Comparison of ENCODE assay signal across 21 cellular contexts in genomic region chr1:20472121-20472520, GRCh38. TPM values are rescaled to one million over a fixed set of nuclear protein-coding genes. Genes with fewer than 3 reads are reported as not detected.
DNase-seq lines count a peak whose midpoint lies in the region; ATAC-seq, FAIRE-seq and TF ChIP-seq lines count a peak whose summit lies in the region.
"Had no signal": no experiment of that assay in that cellular context is flagged by ENCODE, and none has a peak within 500 bp of the region (broad histone marks: within the 10 kb centered on the region; RNA-seq: fewer than 3 reads in every experiment).

No MANE protein-coding gene starts in this region.

- ATAC-seq in IMR-90 (ENCODE audit: low read depth): no peak
- no peak for ATAC-seq in T-helper 17 cell
- no peak for ATAC-seq in Right ventricle myocardium superior (ENCODE audit: poor library complexity)
- no peak for ATAC-seq in CD4-positive, alpha-beta T cell (ENCODE audit: poor library complexity)
- ATAC-seq: A549; CD8-positive, alpha-beta T cell had no signal

- H3K4ac ChIP-seq in IMR-90 (ENCODE audit: low read depth, low read length): 0 out of 2 replicates have a peak overlapping the region, but pooled peaks have one; percentile 6

- no peaks in the 10 kb centered on the region for H3K9me3 Mint-ChIP-seq in neural progenitor cell
- H3K9me3 Mint-ChIP-seq in CD4-positive, alpha-beta T cell: no peaks in the 10 kb centered on the region
- H3K9me3 Mint-ChIP-seq: CD8-positive, alpha-beta T cell had no signal

- H4K8ac ChIP-seq in IMR-90 (ENCODE audit: low read depth in 2 of 2, low read length in 2 of 2): no peak overlapping the region

- H3K56ac ChIP-seq in IMR-90 (ENCODE audit: extremely low read depth, insufficient read depth, low read length): no peak overlapping the region

- H3K27me3 Mint-ChIP-seq in T-helper 17 cell: peaks cover 82% of the 10 kb centered on the region
- H3K27me3 Mint-ChIP-seq in neural progenitor cell (ENCODE audit: insufficient read depth, low read depth): peaks cover 21% of the 10 kb centered on the region
- peaks cover 88% of the 10 kb centered on the region for H3K27me3 Mint-ChIP-seq in CD4-positive, alpha-beta T cell

- in situ Hi-C loops in IMR-90 (cut with MboI; ENCODE audit: low sequenced_read_pairs): no loop called here

- no peak overlapping the region for H2AFZ ChIP-seq in IMR-90 (replicated peaks; ENCODE audit: low read length, poor library complexity)
- H2AFZ ChIP-seq in neural progenitor cell (replicated peaks): no peak overlapping the region

- dilution Hi-C loops in IMR-90 (cut with HindIII; ENCODE audit: low sequenced_read_pairs, unreplicated experiment): no loop called here

- TF ChIP-seq RAD21 in IMR-90 (IDR thresholded peaks at IDR 0.05; ENCODE audit: low read length): no peak

- no peak for TF ChIP-seq POLR2A in IMR-90 (IDR thresholded peaks at IDR 0.05; ENCODE audit: low read depth, low read length)

- POLR2A ChIA-PET in IMR-90 (lab: Charles Lee; ENCODE audit: unreplicated experiment): no interaction called here
- POLR2A ChIA-PET in CD4-positive, alpha-beta T cell (lab: Charles Lee): no interaction called here

- CTCF ChIA-PET in IMR-90 (lab: Yijun Ruan, JAX): no interaction called here
- CTCF ChIA-PET in CD4-positive, alpha-beta T cell (lab: Charles Lee): no interaction called here

- H3K36me3 ChIP-seq in IMR-90 (ENCODE audit: control insufficient read depth, insufficient read depth, low read length): no peaks in the 10 kb centered on the region
- H3K36me3 ChIP-seq in bronchial epithelial cell (ENCODE audit: control insufficient read depth, insufficient read depth, low read length): no peaks in the 10 kb centered on the region
- no peaks in the 10 kb centered on the region for H3K36me3 ChIP-seq in neural progenitor cell

- no peak overlapping the region for H2BK15ac ChIP-seq in IMR-90 (ENCODE audit: low read depth, low read length)

- TF ChIP-seq CTCF in IMR-90 (conservative IDR thresholded peaks at IDR 0.05; ENCODE audit: low read depth, low read length) (no peak), bronchial epithelial cell (IDR thresholded peaks at IDR 0.05; ENCODE audit: insufficient read depth, low read length, severe bottlenecking) (no peak), neural progenitor cell (IDR thresholded peaks at IDR 0.05) (no peak), GM20000 (IDR thresholded peaks at IDR 0.05; ENCODE audit: extremely low read depth, missing control alignments) (no peak)
- TF ChIP-seq CTCF in CD4-positive, alpha-beta T cell (IDR thresholded peaks at IDR 0.05): no peak

- peaks cover 9% of the 10 kb centered on the region for H3K9me1 ChIP-seq in IMR-90 (ENCODE audit: insufficient read depth, low read length)

- H2BK20ac ChIP-seq in IMR-90 (ENCODE audit: low read depth, low read length): no peak overlapping the region

- FAIRE-seq in bronchial epithelial cell (lab: Jason Lieb, UNC): peak; percentile 55
- FAIRE-seq: A549, GM12891, GM18507 had no signal

- no peak overlapping the region for H3K27ac ChIP-seq in IMR-90 (ENCODE audit: insufficient read depth, low read length)
- no peak overlapping the region for H3K27ac ChIP-seq in neural progenitor cell
- H3K27ac ChIP-seq in CD4-positive, alpha-beta T cell (ENCODE audit: low read depth, low read length): no peak overlapping the region

- H4K5ac ChIP-seq in IMR-90 (ENCODE audit: low read depth, low read length): no peak overlapping the region

- no peak overlapping the region for H2AK5ac ChIP-seq in IMR-90 (ENCODE audit: low read depth, low read length)

- H3K9me3 ChIP-seq in IMR-90 (ENCODE audit: control insufficient read depth, insufficient read depth, low read length): no peaks in the 10 kb centered on the region
- H3K9me3 ChIP-seq in T-helper 17 cell (ENCODE audit: control insufficient read depth, low read length, poor library complexity, severe bottlenecking): no peaks in the 10 kb centered on the region
- no peaks in the 10 kb centered on the region for H3K9me3 ChIP-seq in neural progenitor cell (ENCODE audit: low read depth)
- H3K9me3 ChIP-seq in CD4-positive, alpha-beta T cell (ENCODE audit: control insufficient read depth, low read length): no peaks in the 10 kb centered on the region
- H3K9me3 ChIP-seq: A549, Caco-2 had no signal

- no peak overlapping the region for H3K23ac ChIP-seq in IMR-90 (ENCODE audit: low read depth, low read length)

- H3K4me1 Mint-ChIP-seq in T-helper 17 cell (peaks cover 4% of the 10 kb centered on the region), neural progenitor cell (peaks cover 31% of the 10 kb centered on the region)
- H3K4me1 Mint-ChIP-seq in CD4-positive, alpha-beta T cell (ENCODE audit: low read depth): no peaks in the 10 kb centered on the region

- H3K27me3 ChIP-seq in IMR-90 (ENCODE audit: control insufficient read depth, insufficient read depth, low read length): peaks cover 15% of the 10 kb centered on the region
- peaks cover 4% of the 10 kb centered on the region for H3K27me3 ChIP-seq in bronchial epithelial cell (ENCODE audit: control insufficient read depth, insufficient read depth, low read length)
- peaks cover 63% of the 10 kb centered on the region for H3K27me3 ChIP-seq in neural progenitor cell
- peaks cover 46% of the 10 kb centered on the region for H3K27me3 ChIP-seq in CD4-positive, alpha-beta T cell (ENCODE audit: control insufficient read depth, insufficient read depth, low read length)

- no peak overlapping the region for H3K27ac Mint-ChIP-seq in T-helper 17 cell
- no peak overlapping the region for H3K27ac Mint-ChIP-seq in neural progenitor cell
- no peak overlapping the region for H3K27ac Mint-ChIP-seq in CD4-positive, alpha-beta T cell
- H3K27ac Mint-ChIP-seq: CD8-positive, alpha-beta T cell had no signal

- H4K20me1 ChIP-seq in IMR-90 (ENCODE audit: insufficient read depth, low read length) (no peaks in the 10 kb centered on the region), neural progenitor cell (ENCODE audit: low read depth) (no peaks in the 10 kb centered on the region)

- H3K4me2 ChIP-seq in IMR-90 (ENCODE audit: low read depth, low read length): no peak overlapping the region
- no peak overlapping the region for H3K4me2 ChIP-seq in neural progenitor cell

- peaks cover under 1 to 10% of the 10 kb centered on the region in 2 experiments; a peak in 2 of 4 replicates for H3K79me1 ChIP-seq in IMR-90 (ENCODE audit: low read depth in 1 of 2, low read length in 2 of 2)

- H3K36me3 Mint-ChIP-seq in T-helper 17 cell (ENCODE audit: low read depth) (peaks cover 3% of the 10 kb centered on the region), neural progenitor cell (no peaks in the 10 kb centered on the region)
- no peaks in the 10 kb centered on the region for H3K36me3 Mint-ChIP-seq in CD4-positive, alpha-beta T cell (ENCODE audit: low read depth)
- H3K36me3 Mint-ChIP-seq: CD8-positive, alpha-beta T cell had no signal

- no peaks in the 10 kb centered on the region for H3K79me2 ChIP-seq in neural progenitor cell (ENCODE audit: low read depth)

- no peak overlapping the region for H2AK9ac ChIP-seq in IMR-90 (replicated peaks; ENCODE audit: low read depth, low read length, poor library complexity)

- no peak overlapping the region for H3K14ac ChIP-seq in IMR-90 (replicated peaks; ENCODE audit: low read depth, low read length)

- no peak overlapping the region for H3K18ac ChIP-seq in IMR-90 (ENCODE audit: low read depth, low read length)

- no peak overlapping the region for H2BK120ac ChIP-seq in IMR-90 (ENCODE audit: low read depth, low read length)

- intact Hi-C loops in IMR-90 (cut with micrococcal nuclease) (no loop called here), Right ventricle myocardium superior (cut with DNase I) (no loop called here)
- intact Hi-C loops in CD4-positive, alpha-beta T cell (cut with DNase I, micrococcal nuclease): no loop called here

- H3K4me1 ChIP-seq in IMR-90 (ENCODE audit: control insufficient read depth, insufficient read depth, low read length) (peaks cover 3% of the 10 kb centered on the region; the same call in 1 of the 2 replicates), neural progenitor cell (peaks cover 9% of the 10 kb centered on the region)

- H2BK5ac ChIP-seq in IMR-90 (ENCODE audit: low read depth, low read length, poor library complexity, severe bottlenecking): no peak overlapping the region

- no peak for DNase-seq in IMR-90
- no peak for DNase-seq in T-helper 17 cell
- no peak for DNase-seq in bronchial epithelial cell (ENCODE audit: low read depth)
- DNase-seq in neural progenitor cell (ENCODE audit: low spot score): no peak
- DNase-seq in GM20000 (ENCODE audit: low spot score): no peak
- DNase-seq in Right ventricle myocardium superior: no peak
- no peak for DNase-seq in CD4-positive, alpha-beta T cell
- DNase-seq: 8988T; ACHN; C1 segment of cervical spinal cord; Caco-2; CD8-positive, alpha-beta T cell; DMS153; GF-D8; GOT3; H7; HCEC 1CT had no signal

- BruUV-seq in IMR-90 (replicated peaks; lab: Mats Ljungman, UMichigan): no TSS peak

- 85% methylated on average over 3 of the region's 4 CpGs; no CpG with 5 or more reads in 1 of the 2 experiments for WGBS in IMR-90 (ENCODE audit: extremely low coverage in 2 of 2, insufficient read length in 1 of 2), 2 experiments

- H3K9ac ChIP-seq in IMR-90 (ENCODE audit: low read depth, low read length): no peak overlapping the region
- H3K9ac ChIP-seq in neural progenitor cell: no peak overlapping the region

- H4K91ac ChIP-seq in IMR-90 (ENCODE audit: insufficient read depth, low read depth, low read length): no peak overlapping the region

- H3K4me3 ChIP-seq in IMR-90 (ENCODE audit: insufficient read depth, low read depth, low read length): no peak overlapping the region
- H3K4me3 ChIP-seq in bronchial epithelial cell (ENCODE audit: low read depth, low read length): no peak overlapping the region
- H3K4me3 ChIP-seq in neural progenitor cell: no peak overlapping the region
- H3K4me3 ChIP-seq: A549 had no signal

- H3F3A ChIP-seq in neural progenitor cell (ENCODE audit: low read depth): no peaks in the 10 kb centered on the region

- H3K4me3 Mint-ChIP-seq in T-helper 17 cell: peak overlapping the region; percentile 71
- peak overlapping the region; percentile 3 for H3K4me3 Mint-ChIP-seq in neural progenitor cell
- H3K4me3 Mint-ChIP-seq in CD4-positive, alpha-beta T cell: no peak overlapping the region
- H3K4me3 Mint-ChIP-seq: CD8-positive, alpha-beta T cell had no signal

RNA-seq across cellular contexts. Expression of gene CAMK2N1, which starts 13.9 kb away (rescaled TPM):
- 10.2 and 28.9 TPM in 2 replicates for total RNA-seq in IMR-90 (2012; rRNA removed)
- 44.4 and 46.8 TPM in 2 replicates for polyA plus RNA-seq in IMR-90 (2012; rRNA removed)
- 21.6 and 22.6 TPM in 2 replicates for polyA plus RNA-seq in IMR-90 (2012; cell fraction: cytosol; rRNA removed)
- polyA plus RNA-seq in IMR-90 (2012; cell fraction: nucleus; rRNA removed; ENCODE audit: low replicate concordance): 5.2 and 13.1 TPM in 2 replicates
- 1 to 10 TPM; 5.3 to 6.3 TPM for total RNA-seq in T-helper 17 cell
- 6.9 and 11.3 TPM in 2 replicates for total RNA-seq in bronchial epithelial cell
- 6.0 and 11.4 TPM in 2 replicates for total RNA-seq in neural progenitor cell (ENCODE audit: low replicate concordance)
- total RNA-seq in Right ventricle myocardium superior: 10.0 TPM
- 1 to 10 TPM; 2.3 TPM for total RNA-seq in CD4-positive, alpha-beta T cell
- total RNA-seq: G401 had no signal

RNA-seq across cellular contexts. Expression of gene MUL1, which starts 35.8 kb away (rescaled TPM):
- total RNA-seq in IMR-90 (2012; rRNA removed) (19.7 and 21.1 TPM in 2 replicates), T-helper 17 cell (10 to 100 TPM; 14.7 to 21.8 TPM), bronchial epithelial cell (22.1 and 25.7 TPM in 2 replicates), neural progenitor cell (ENCODE audit: low replicate concordance) (6.7 and 18.9 TPM in 2 replicates), Right ventricle myocardium superior (42.1 TPM)
- 20.6 and 20.7 TPM in 2 replicates for polyA plus RNA-seq in IMR-90 (2012; rRNA removed)
- 18.3 and 21.6 TPM in 2 replicates for polyA plus RNA-seq in IMR-90 (2012; cell fraction: cytosol; rRNA removed)
- polyA plus RNA-seq in IMR-90 (2012; cell fraction: nucleus; rRNA removed; ENCODE audit: low replicate concordance): 8.3 and 10.7 TPM in 2 replicates
- 10 to 100 TPM; 17.2 to 17.6 TPM for total RNA-seq in CD4-positive, alpha-beta T cell
